In the genomic region with DNA sequence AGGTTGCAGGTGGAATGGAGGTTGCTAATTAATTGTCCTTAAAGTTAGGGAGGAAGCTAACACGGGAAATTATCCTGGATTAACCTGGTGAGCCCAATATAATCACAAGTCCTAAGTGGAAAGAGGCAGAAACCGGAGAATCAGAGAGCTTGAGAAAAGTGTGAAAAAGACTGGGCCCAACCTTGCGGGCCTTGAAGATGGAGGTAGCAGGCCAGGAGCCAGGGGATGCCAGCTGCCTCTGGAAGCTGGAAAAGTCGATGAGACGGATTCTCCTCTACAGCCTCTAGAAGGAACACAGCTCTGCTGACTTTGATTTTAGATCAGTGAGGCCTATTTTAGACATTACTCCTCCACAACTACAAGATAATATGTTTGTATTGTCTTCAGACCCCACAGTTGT, we compare ENCODE assay signal across 1 cellular context.
A peak's percentile ranks its signal among the peaks of the same experiment; 100 is the strongest.
TF ChIP-seq lines count a peak whose summit lies in the region.

No MANE protein-coding gene starts in this region.

TF ChIP-seq in K562, 482 proteins besides CTCF, POLR2A, EP300 and RAD21 (continued from another document):
- TF ChIP-seq, protein P1, sequence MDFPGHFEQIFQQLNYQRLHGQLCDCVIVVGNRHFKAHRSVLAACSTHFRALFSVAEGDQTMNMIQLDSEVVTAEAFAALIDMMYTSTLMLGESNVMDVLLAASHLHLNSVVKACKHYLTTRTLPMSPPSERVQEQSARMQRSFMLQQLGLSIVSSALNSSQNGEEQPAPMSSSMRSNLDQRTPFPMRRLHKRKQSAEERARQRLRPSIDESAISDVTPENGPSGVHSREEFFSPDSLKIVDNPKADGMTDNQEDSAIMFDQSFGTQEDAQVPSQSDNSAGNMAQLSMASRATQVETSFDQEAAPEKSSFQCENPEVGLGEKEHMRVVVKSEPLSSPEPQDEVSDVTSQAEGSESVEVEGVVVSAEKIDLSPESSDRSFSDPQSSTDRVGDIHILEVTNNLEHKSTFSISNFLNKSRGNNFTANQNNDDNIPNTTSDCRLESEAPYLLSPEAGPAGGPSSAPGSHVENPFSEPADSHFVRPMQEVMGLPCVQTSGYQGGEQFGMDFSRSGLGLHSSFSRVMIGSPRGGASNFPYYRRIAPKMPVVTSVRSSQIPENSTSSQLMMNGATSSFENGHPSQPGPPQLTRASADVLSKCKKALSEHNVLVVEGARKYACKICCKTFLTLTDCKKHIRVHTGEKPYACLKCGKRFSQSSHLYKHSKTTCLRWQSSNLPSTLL (IDR thresholded peaks at IDR 0.05): no peak
- no peak for TF ChIP-seq ZSCAN32 (CRISPR knock-in tag; IDR thresholded peaks at IDR 0.05)
- TF ChIP-seq, protein P2, sequence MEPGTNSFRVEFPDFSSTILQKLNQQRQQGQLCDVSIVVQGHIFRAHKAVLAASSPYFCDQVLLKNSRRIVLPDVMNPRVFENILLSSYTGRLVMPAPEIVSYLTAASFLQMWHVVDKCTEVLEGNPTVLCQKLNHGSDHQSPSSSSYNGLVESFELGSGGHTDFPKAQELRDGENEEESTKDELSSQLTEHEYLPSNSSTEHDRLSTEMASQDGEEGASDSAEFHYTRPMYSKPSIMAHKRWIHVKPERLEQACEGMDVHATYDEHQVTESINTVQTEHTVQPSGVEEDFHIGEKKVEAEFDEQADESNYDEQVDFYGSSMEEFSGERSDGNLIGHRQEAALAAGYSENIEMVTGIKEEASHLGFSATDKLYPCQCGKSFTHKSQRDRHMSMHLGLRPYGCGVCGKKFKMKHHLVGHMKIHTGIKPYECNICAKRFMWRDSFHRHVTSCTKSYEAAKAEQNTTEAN (CRISPR knock-in tag; IDR thresholded peaks at IDR 0.05): no peak
- TF ChIP-seq, protein P3, sequence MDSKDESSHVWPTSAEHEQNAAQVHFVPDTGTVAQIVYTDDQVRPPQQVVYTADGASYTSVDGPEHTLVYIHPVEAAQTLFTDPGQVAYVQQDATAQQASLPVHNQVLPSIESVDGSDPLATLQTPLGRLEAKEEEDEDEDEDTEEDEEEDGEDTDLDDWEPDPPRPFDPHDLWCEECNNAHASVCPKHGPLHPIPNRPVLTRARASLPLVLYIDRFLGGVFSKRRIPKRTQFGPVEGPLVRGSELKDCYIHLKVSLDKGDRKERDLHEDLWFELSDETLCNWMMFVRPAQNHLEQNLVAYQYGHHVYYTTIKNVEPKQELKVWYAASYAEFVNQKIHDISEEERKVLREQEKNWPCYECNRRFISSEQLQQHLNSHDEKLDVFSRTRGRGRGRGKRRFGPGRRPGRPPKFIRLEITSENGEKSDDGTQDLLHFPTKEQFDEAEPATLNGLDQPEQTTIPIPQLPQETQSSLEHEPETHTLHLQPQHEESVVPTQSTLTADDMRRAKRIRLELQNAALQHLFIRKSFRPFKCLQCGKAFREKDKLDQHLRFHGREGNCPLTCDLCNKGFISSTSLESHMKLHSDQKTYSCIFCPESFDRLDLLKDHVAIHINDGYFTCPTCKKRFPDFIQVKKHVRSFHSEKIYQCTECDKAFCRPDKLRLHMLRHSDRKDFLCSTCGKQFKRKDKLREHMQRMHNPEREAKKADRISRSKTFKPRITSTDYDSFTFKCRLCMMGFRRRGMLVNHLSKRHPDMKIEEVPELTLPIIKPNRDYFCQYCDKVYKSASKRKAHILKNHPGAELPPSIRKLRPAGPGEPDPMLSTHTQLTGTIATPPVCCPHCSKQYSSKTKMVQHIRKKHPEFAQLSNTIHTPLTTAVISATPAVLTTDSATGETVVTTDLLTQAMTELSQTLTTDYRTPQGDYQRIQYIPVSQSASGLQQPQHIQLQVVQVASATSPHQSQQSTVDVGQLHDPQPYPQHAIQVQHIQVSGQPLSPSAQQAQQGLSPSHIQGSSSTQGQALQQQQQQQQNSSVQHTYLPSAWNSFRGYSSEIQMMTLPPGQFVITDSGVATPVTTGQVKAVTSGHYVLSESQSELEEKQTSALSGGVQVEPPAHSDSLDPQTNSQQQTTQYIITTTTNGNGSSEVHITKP (IDR thresholded peaks at IDR 0.05; ENCODE audit: partially characterized antibody): no peak
- no peak for TF ChIP-seq CREM (IDR thresholded peaks at IDR 0.05; ENCODE audit: low read depth)
- TF ChIP-seq, protein P4, sequence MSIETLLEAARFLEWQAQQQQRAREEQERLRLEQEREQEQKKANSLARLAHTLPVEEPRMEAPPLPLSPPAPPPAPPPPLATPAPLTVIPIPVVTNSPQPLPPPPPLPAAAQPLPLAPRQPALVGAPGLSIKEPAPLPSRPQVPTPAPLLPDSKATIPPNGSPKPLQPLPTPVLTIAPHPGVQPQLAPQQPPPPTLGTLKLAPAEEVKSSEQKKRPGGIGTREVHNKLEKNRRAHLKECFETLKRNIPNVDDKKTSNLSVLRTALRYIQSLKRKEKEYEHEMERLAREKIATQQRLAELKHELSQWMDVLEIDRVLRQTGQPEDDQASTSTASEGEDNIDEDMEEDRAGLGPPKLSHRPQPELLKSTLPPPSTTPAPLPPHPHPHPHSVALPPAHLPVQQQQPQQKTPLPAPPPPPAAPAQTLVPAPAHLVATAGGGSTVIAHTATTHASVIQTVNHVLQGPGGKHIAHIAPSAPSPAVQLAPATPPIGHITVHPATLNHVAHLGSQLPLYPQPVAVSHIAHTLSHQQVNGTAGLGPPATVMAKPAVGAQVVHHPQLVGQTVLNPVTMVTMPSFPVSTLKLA (conservative IDR thresholded peaks at IDR 0.05): no peak
- TF ChIP-seq, protein P5, sequence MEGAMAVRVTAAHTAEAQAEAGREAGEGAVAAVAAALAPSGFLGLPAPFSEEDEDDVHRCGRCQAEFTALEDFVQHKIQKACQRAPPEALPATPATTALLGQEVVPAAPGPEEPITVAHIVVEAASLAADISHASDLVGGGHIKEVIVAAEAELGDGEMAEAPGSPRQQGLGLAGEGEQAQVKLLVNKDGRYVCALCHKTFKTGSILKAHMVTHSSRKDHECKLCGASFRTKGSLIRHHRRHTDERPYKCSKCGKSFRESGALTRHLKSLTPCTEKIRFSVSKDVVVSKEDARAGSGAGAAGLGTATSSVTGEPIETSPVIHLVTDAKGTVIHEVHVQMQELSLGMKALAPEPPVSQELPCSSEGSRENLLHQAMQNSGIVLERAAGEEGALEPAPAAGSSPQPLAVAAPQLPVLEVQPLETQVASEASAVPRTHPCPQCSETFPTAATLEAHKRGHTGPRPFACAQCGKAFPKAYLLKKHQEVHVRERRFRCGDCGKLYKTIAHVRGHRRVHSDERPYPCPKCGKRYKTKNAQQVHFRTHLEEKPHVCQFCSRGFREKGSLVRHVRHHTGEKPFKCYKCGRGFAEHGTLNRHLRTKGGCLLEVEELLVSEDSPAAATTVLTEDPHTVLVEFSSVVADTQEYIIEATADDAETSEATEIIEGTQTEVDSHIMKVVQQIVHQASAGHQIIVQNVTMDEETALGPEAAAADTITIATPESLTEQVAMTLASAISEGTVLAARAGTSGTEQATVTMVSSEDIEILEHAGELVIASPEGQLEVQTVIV (CRISPR knock-in tag; IDR thresholded peaks at IDR 0.05; ENCODE audit: borderline replicate concordance): no peak
- no peak for TF ChIP-seq CBX2 (IDR thresholded peaks at IDR 0.05; ENCODE audit: insufficient read depth, low read length, poor library complexity, severe bottlenecking)
- TF ChIP-seq, protein P6, sequence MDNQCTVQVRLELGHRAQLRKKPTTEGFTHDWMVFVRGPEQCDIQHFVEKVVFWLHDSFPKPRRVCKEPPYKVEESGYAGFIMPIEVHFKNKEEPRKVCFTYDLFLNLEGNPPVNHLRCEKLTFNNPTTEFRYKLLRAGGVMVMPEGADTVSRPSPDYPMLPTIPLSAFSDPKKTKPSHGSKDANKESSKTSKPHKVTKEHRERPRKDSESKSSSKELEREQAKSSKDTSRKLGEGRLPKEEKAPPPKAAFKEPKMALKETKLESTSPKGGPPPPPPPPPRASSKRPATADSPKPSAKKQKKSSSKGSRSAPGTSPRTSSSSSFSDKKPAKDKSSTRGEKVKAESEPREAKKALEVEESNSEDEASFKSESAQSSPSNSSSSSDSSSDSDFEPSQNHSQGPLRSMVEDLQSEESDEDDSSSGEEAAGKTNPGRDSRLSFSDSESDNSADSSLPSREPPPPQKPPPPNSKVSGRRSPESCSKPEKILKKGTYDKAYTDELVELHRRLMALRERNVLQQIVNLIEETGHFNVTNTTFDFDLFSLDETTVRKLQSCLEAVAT (IDR thresholded peaks at IDR 0.05): 0 out of 4 replicates have a peak, but pooled peaks of 1 of the 2 experiments have one; percentile 23
- TF ChIP-seq HIVEP1 (CRISPR knock-in tag; IDR thresholded peaks at IDR 0.05): no peak
- TF ChIP-seq, protein P7, sequence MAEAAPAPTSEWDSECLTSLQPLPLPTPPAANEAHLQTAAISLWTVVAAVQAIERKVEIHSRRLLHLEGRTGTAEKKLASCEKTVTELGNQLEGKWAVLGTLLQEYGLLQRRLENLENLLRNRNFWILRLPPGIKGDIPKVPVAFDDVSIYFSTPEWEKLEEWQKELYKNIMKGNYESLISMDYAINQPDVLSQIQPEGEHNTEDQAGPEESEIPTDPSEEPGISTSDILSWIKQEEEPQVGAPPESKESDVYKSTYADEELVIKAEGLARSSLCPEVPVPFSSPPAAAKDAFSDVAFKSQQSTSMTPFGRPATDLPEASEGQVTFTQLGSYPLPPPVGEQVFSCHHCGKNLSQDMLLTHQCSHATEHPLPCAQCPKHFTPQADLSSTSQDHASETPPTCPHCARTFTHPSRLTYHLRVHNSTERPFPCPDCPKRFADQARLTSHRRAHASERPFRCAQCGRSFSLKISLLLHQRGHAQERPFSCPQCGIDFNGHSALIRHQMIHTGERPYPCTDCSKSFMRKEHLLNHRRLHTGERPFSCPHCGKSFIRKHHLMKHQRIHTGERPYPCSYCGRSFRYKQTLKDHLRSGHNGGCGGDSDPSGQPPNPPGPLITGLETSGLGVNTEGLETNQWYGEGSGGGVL (CRISPR knock-in tag; IDR thresholded peaks at IDR 0.05): no peak
- no peak for TF ChIP-seq NFXL1 (CRISPR knock-in tag; IDR thresholded peaks at IDR 0.05)
- TF ChIP-seq, protein P8, sequence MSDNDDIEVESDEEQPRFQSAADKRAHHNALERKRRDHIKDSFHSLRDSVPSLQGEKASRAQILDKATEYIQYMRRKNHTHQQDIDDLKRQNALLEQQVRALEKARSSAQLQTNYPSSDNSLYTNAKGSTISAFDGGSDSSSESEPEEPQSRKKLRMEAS (CRISPR knock-in tag; IDR thresholded peaks at IDR 0.05): no peak
- no peak for TF ChIP-seq XRCC5 (IDR thresholded peaks at IDR 0.05; ENCODE audit: low read depth, low read length)
- 0 out of 2 replicates have a peak, but pooled peaks have one; percentile 21 for TF ChIP-seq GABPB1 (CRISPR knock-in tag; IDR thresholded peaks at IDR 0.05)
- no peak for TF ChIP-seq ELF4 (CRISPR knock-in tag; IDR thresholded peaks at IDR 0.05)
- TF ChIP-seq RHOXF2B (CRISPR knock-in tag; conservative IDR thresholded peaks at IDR 0.05): no peak
